11 cellular contexts compared by ENCODE assay signal in genomic region chr4:151798678-151799416, GRCh38. TPM values are rescaled to one million over a fixed set of nuclear protein-coding genes. Genes with fewer than 3 reads are reported as not detected.
DNase-seq lines count a peak whose midpoint lies in the region; ATAC-seq and TF ChIP-seq lines count a peak whose summit lies in the region.
"Had no signal": no experiment of that assay in that cellular context is flagged by ENCODE, and none has a peak within 500 bp of the region (broad histone marks: within the 10 kb centered on the region; RNA-seq: fewer than 3 reads in every experiment).

No MANE protein-coding gene starts in this region.

- H3K4me3 Mint-ChIP-seq in activated naive CD4-positive, alpha-beta T cell treated with anti-CD3 and anti-CD28 coated beads, Interleukin-2, amount 10 ng/mL, durations not matched to agents 7 days and 5 days: no peak overlapping the region
- H3K4me3 Mint-ChIP-seq: activated naive CD8-positive, alpha-beta T cell treated with anti-CD3 and anti-CD28 coated beads, Interleukin-2, amount 10 ng/mL, durations not matched to agents 7 days and 5 days had no signal

- H3K4me3 ChIP-seq in upper lobe of right lung: no peak overlapping the region
- H3K4me3 ChIP-seq: spleen had no signal

- no peaks in the 10 kb centered on the region for H3K36me3 ChIP-seq in upper lobe of right lung
- H3K36me3 ChIP-seq: spleen had no signal

- no peaks in the 10 kb centered on the region for H3K9me3 ChIP-seq in upper lobe of right lung
- H3K9me3 ChIP-seq: spleen had no signal

- H3K4me1 ChIP-seq in upper lobe of right lung: no peaks in the 10 kb centered on the region
- H3K4me1 ChIP-seq: spleen had no signal

- TF ChIP-seq CTCF in upper lobe of right lung (IDR thresholded peaks at IDR 0.05): no peak
- no peak for TF ChIP-seq CTCF in omental fat pad (IDR thresholded peaks at IDR 0.05)

- DNase-seq in Right ventricle myocardium superior: no peak
- no peak for DNase-seq in upper lobe of right lung
- DNase-seq in activated CD4-positive, alpha-beta T cell treated with anti-CD3 and anti-CD28 coated beads, Interleukin-2, amount 50 U/mL, for 4 hours: no peak
- DNase-seq in activated naive CD4-positive, alpha-beta T cell treated with anti-CD3 and anti-CD28 coated beads, Interleukin-2, amount 10 ng/mL, durations not matched to agents 7 days and 5 days: no peak
- no peak for DNase-seq in omental fat pad (ENCODE audit: low spot score)
- DNase-seq: activated naive CD8-positive, alpha-beta T cell treated with anti-CD3 and anti-CD28 coated beads, Interleukin-2, amount 10 ng/mL, durations not matched to agents 7 days and 5 days; NCI-H774; spleen had no signal

- CTCF ChIA-PET in activated naive CD4-positive, alpha-beta T cell treated with anti-CD3 and anti-CD28 coated beads, Interleukin-2, amount 10 ng/mL, durations not matched to agents 7 days and 5 days (lab: Charles Lee): no interaction called here

- peaks cover 5% of the 10 kb centered on the region for H3K27me3 Mint-ChIP-seq in activated naive CD4-positive, alpha-beta T cell treated with anti-CD3 and anti-CD28 coated beads, Interleukin-2, amount 10 ng/mL, durations not matched to agents 7 days and 5 days
- H3K27me3 Mint-ChIP-seq: activated naive CD8-positive, alpha-beta T cell treated with anti-CD3 and anti-CD28 coated beads, Interleukin-2, amount 10 ng/mL, durations not matched to agents 7 days and 5 days had no signal

- H3K4me1 Mint-ChIP-seq in activated naive CD4-positive, alpha-beta T cell treated with anti-CD3 and anti-CD28 coated beads, Interleukin-2, amount 10 ng/mL, durations not matched to agents 7 days and 5 days: no peaks in the 10 kb centered on the region
- H3K4me1 Mint-ChIP-seq: activated naive CD8-positive, alpha-beta T cell treated with anti-CD3 and anti-CD28 coated beads, Interleukin-2, amount 10 ng/mL, durations not matched to agents 7 days and 5 days had no signal

- H3K27me3 ChIP-seq in upper lobe of right lung: peaks cover 5% of the 10 kb centered on the region
- H3K27me3 ChIP-seq: spleen had no signal

- no peaks in the 10 kb centered on the region for H3K9me3 Mint-ChIP-seq in activated naive CD4-positive, alpha-beta T cell treated with anti-CD3 and anti-CD28 coated beads, Interleukin-2, amount 10 ng/mL, durations not matched to agents 7 days and 5 days

- H3K27ac ChIP-seq in upper lobe of right lung: no peak overlapping the region
- H3K27ac ChIP-seq: spleen had no signal

- no peaks in the 10 kb centered on the region for H3K36me3 Mint-ChIP-seq in activated naive CD4-positive, alpha-beta T cell treated with anti-CD3 and anti-CD28 coated beads, Interleukin-2, amount 10 ng/mL, durations not matched to agents 7 days and 5 days
- H3K36me3 Mint-ChIP-seq: activated naive CD8-positive, alpha-beta T cell treated with anti-CD3 and anti-CD28 coated beads, Interleukin-2, amount 10 ng/mL, durations not matched to agents 7 days and 5 days had no signal

- peak; percentile 68 for ATAC-seq in GM18505 (IDR thresholded peaks at IDR 0.05; ENCODE audit: unreplicated experiment)
- peak; percentile 83 for ATAC-seq in GM21381 (IDR thresholded peaks at IDR 0.05; ENCODE audit: unreplicated experiment)
- ATAC-seq in HG03108 (IDR thresholded peaks at IDR 0.05; ENCODE audit: unreplicated experiment): peak; percentile 84
- ATAC-seq in Right ventricle myocardium superior (ENCODE audit: poor library complexity): peak; percentile 74
- no peak for ATAC-seq in upper lobe of right lung
- ATAC-seq in omental fat pad (ENCODE audit: low FRiP score): no peak

- H3K27ac Mint-ChIP-seq in activated naive CD4-positive, alpha-beta T cell treated with anti-CD3 and anti-CD28 coated beads, Interleukin-2, amount 10 ng/mL, durations not matched to agents 7 days and 5 days: no peak overlapping the region
- H3K27ac Mint-ChIP-seq: activated naive CD8-positive, alpha-beta T cell treated with anti-CD3 and anti-CD28 coated beads, Interleukin-2, amount 10 ng/mL, durations not matched to agents 7 days and 5 days had no signal

- intact Hi-C loops in Right ventricle myocardium superior (cut with DNase I) (no loop called here), upper lobe of right lung (cut with DNase I) (no loop called here)

- no peak for TF ChIP-seq POLR2A in GM18505 (IDR thresholded peaks at IDR 0.05; ENCODE audit: borderline replicate concordance, extremely low read depth, insufficient read depth, insufficient read length)

RNA-seq across cellular contexts. Expression of gene GATB, which starts 38.0 kb away (rescaled TPM):
- 147 TPM for total RNA-seq in Right ventricle myocardium superior
- total RNA-seq in upper lobe of right lung: 17.7 TPM
- 10 to 100 TPM; 11.4 to 34.5 (median 21.5) TPM for total RNA-seq in omental fat pad

Comparison
In these comparisons a context has a peak if more than half of its experiments do, and no peak if none do; other contexts are left out.
1. ATAC-seq: peak in GM18505 (single experiment), GM21381 (single experiment), HG03108 (single experiment) and Right ventricle myocardium superior (single experiment); none in upper lobe of right lung (single experiment) and omental fat pad (single experiment).